21 cellular contexts compared by ENCODE assay signal in genomic region chr20:10461495-10461894, GRCh38.
"Had no signal": no experiment of that assay in that cellular context is flagged by ENCODE, and none has a peak within 500 bp of the region (broad histone marks: within the 10 kb centered on the region; RNA-seq: fewer than 3 reads in every experiment).

No MANE protein-coding gene starts in this region.

- H3K9me3 ChIP-seq: prostate gland, right atrium auricular region, thyroid gland had no signal

- DNase-seq: cortex of kidney; dorsolateral prefrontal cortex; effector CD4-positive, alpha-beta T cell; hypothalamus; immature natural killer cell; islet precursor cell; kidney glomerular epithelial cell; left ventricle myocardium superior; lower lobe of right lung; natural killer cell; stimulated activated CD4-positive, alpha-beta T cell treated with anti-CD3 and anti-CD28 coated beads, Interleukin-12 subunit alpha, Interleukin-12 subunit beta, amount 100 ng/mL, for 4 hours; stimulated activated CD4-positive, alpha-beta T cell treated with anti-CD3 and anti-CD28 coated beads, Interleukin-1b, Interleukin-23, amount 100 ng/mL, for 48 hours; stimulated activated CD4-positive, alpha-beta T cell treated with anti-CD3 and anti-CD28 coated beads, Interleukin-4, amount 100 ng/mL, for 1 hour; stimulated activated naive CD4-positive, alpha-beta T cell treated with Interleukin-2 at 50 U/mL for 16 hours; stomach; thyroid gland had no signal

- H3K36me3 Mint-ChIP-seq: natural killer cell; stimulated activated effector memory CD8-positive, alpha-beta T cell treated with anti-CD3 and anti-CD28 coated beads, Interleukin-12 subunit alpha, Interleukin-12 subunit beta, amount 100 ng/mL, for 72 hours had no signal

- ATAC-seq: left ventricle myocardium superior; lower lobe of right lung; natural killer cell; stimulated activated effector memory CD8-positive, alpha-beta T cell treated with anti-CD3 and anti-CD28 coated beads, Interleukin-12 subunit alpha, Interleukin-12 subunit beta, amount 100 ng/mL, for 72 hours had no signal

- H3K4me1 Mint-ChIP-seq: stimulated activated effector memory CD8-positive, alpha-beta T cell treated with anti-CD3 and anti-CD28 coated beads, Interleukin-12 subunit alpha, Interleukin-12 subunit beta, amount 100 ng/mL, for 72 hours had no signal

- H3K4me3 ChIP-seq: dorsolateral prefrontal cortex, lower lobe of right lung, prostate gland, right atrium auricular region, smooth muscle cell, stomach, thyroid gland had no signal

- H3K27ac ChIP-seq: dorsolateral prefrontal cortex, lower lobe of right lung, prostate gland, right atrium auricular region, stomach, thyroid gland had no signal

- H3K36me3 ChIP-seq: lower lobe of right lung, prostate gland, right atrium auricular region, stomach, thyroid gland had no signal

- H3K27ac Mint-ChIP-seq: immature natural killer cell; natural killer cell; stimulated activated effector memory CD8-positive, alpha-beta T cell treated with anti-CD3 and anti-CD28 coated beads, Interleukin-12 subunit alpha, Interleukin-12 subunit beta, amount 100 ng/mL, for 72 hours; type B pancreatic cell had no signal

- H3K4me3 Mint-ChIP-seq: immature natural killer cell; natural killer cell; stimulated activated effector memory CD8-positive, alpha-beta T cell treated with anti-CD3 and anti-CD28 coated beads, Interleukin-12 subunit alpha, Interleukin-12 subunit beta, amount 100 ng/mL, for 72 hours; type B pancreatic cell had no signal

- H3K27me3 Mint-ChIP-seq: type B pancreatic cell had no signal

- H3K27me3 ChIP-seq: dorsolateral prefrontal cortex, right atrium auricular region, stomach, thyroid gland had no signal

- H3K4me1 ChIP-seq: lower lobe of right lung, prostate gland, thyroid gland had no signal

- H3K4me2 ChIP-seq: smooth muscle cell had no signal
